In the genomic region with DNA sequence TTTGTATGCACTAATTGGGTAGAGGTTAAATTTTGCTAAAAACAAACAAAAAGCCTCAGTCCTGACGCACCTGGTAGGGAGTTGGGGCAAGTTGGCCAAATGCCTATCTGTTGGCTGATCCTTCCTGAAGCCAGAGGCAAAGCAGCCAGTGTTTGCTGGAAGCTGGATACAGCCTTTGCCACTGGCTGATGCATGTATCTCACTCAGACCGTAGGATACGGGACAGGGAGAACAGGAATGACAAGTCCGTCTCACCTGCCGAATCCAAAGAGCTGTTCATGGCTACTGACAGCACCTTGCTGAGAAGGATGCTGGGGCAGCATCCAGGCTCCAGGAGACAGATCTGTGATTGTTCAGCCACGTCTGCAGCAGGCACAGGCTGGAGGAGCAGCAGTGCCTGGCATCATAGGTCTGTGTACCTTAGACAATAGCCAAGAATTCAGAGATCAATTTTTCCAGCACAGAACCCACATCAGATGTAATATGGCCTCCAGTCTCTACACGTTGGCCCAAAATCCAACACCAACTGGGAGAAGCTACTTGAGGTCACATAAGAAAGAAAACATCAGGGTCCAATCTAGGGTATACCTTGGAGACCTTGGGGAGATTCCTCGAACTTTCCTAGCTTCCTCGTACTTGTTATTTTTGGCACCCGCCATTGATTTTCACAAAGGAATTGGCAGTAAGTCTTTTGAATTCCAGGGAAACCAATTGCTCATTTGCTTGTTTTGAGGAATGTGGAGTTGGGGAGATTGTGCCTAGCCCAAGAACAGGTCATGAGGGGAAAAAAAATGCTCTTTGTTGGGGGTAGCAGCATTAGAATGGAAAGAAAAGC, we compare ENCODE assay signal across 24 cellular contexts.
DNase-seq lines count a peak whose midpoint lies in the region; ATAC-seq, FAIRE-seq and TF ChIP-seq lines count a peak whose summit lies in the region.
"Had no signal": no experiment of that assay in that cellular context is flagged by ENCODE, and none has a peak within 500 bp of the region (broad histone marks: within the 10 kb centered on the region; RNA-seq: fewer than 3 reads in every experiment).

No MANE protein-coding gene starts in this region.

- no peak overlapping the region for H3K4me2 ChIP-seq in K562 (ENCODE audit: insufficient read depth, low read length)
- H3K4me2 ChIP-seq: A549 had no signal

- ATAC-seq in K562: no peak
- ATAC-seq in naive thymus-derived CD4-positive, alpha-beta T cell: no peak
- ATAC-seq: A549; activated naive CD8-positive, alpha-beta T cell treated with anti-CD3 and anti-CD28 coated beads, Interleukin-2, amount 50 U/mL, for 24 hours; activated T-helper 17 cell treated with anti-CD3 and anti-CD28 coated beads, Interleukin-2, amount 50 U/mL, for 72 hours had no signal

- H3K36me3 ChIP-seq in K562 (ENCODE audit: control insufficient read depth, insufficient read depth, low read length) (no peaks in the 10 kb centered on the region), stomach (no peaks in the 10 kb centered on the region), transverse colon (no peaks in the 10 kb centered on the region), left ventricle myocardium inferior (no peaks in the 10 kb centered on the region)
- H3K36me3 ChIP-seq in naive thymus-derived CD4-positive, alpha-beta T cell (ENCODE audit: control insufficient read depth in 2 of 3, insufficient read depth in 3 of 3, low read length in 3 of 3): no peaks in the 10 kb centered on the region
- H3K36me3 ChIP-seq: MG63, thyroid gland had no signal

- peak; percentile 47 to 48 for DNase-seq in NCI-H526 (lab: John Stamatoyannopoulos, UW)
- no peak for DNase-seq in NCI-H526 treated with DMSO at 0.1 percent for 48 hours (lab: John Stamatoyannopoulos, UW)
- DNase-seq in K562 (ENCODE audit: extremely low read depth in 1 of 4, low spot score in 3 of 4): no peak
- peak; percentile 81 for DNase-seq in fibroblast of the aortic adventitia (ENCODE audit: low read depth)
- DNase-seq in stomach: peak; percentile 48
- DNase-seq in transverse colon: no peak
- DNase-seq in left ventricle myocardium inferior: no peak
- no peak for DNase-seq in naive thymus-derived CD4-positive, alpha-beta T cell
- DNase-seq: activated CD4-positive, alpha-beta T cell treated with anti-CD3 and anti-CD28 coated beads for 1 hour; activated naive CD8-positive, alpha-beta T cell treated with anti-CD3 and anti-CD28 coated beads, Interleukin-2, amount 50 U/mL, for 24 hours; C1 segment of cervical spinal cord; DMS 273 treated with DMSO at 0.1 percent for 48 hours; effector CD8-positive, alpha-beta T cell; GM23248; kidney glomerular epithelial cell; MG63; midbrain; NCI-H2029; NCI-H524; retina; thyroid gland had no signal

- 58% methylated on average over 10 of the region's 10 CpGs for WGBS in K562 (ENCODE audit: insufficient coverage, low coverage, missing lambda C conversion rate)
- WGBS in stomach, 5 donors: 30 to 60% (median 52%) methylated on average over 10 of the region's 10 CpGs
- WGBS in transverse colon (ENCODE audit: low coverage in 1 of 2), 2 donors: 70 to 82% methylated on average over 5 to 10 of the region's 10 CpGs

- H3K27me3 ChIP-seq in K562 (ENCODE audit: control insufficient read depth in 2 of 2, insufficient read depth in 2 of 2, low read length in 2 of 2) (no peaks in the 10 kb centered on the region; a peak in 1 of 5 replicates), stomach (no peaks in the 10 kb centered on the region), transverse colon (no peaks in the 10 kb centered on the region), left ventricle myocardium inferior (ENCODE audit: low read depth) (no peaks in the 10 kb centered on the region)
- no peaks in the 10 kb centered on the region for H3K27me3 ChIP-seq in naive thymus-derived CD4-positive, alpha-beta T cell (ENCODE audit: control insufficient read depth in 2 of 2, insufficient read depth in 2 of 2, low read length in 2 of 2)
- H3K27me3 ChIP-seq: MG63, thyroid gland had no signal

- TF ChIP-seq CTCF in K562 (IDR thresholded peaks at IDR 0.05 in 2 of 3, conservative IDR thresholded peaks at IDR 0.05 in 1 of 3; ENCODE audit: insufficient read depth in 2 of 3, low read depth in 1 of 3, low read length in 3 of 3): no peak
- TF ChIP-seq CTCF in fibroblast of the aortic adventitia (IDR thresholded peaks at IDR 0.05; ENCODE audit: insufficient read depth, low read length): no peak
- TF ChIP-seq CTCF in stomach (IDR thresholded peaks at IDR 0.05): no peak
- no peak for TF ChIP-seq CTCF in transverse colon (IDR thresholded peaks at IDR 0.05)
- no peak for TF ChIP-seq CTCF in left ventricle myocardium inferior (IDR thresholded peaks at IDR 0.05; ENCODE audit: borderline replicate concordance)

- H3K4me1 ChIP-seq in K562 (replicated peaks in 1 of 2; ENCODE audit: control insufficient read depth in 2 of 2, insufficient read depth in 2 of 2, low read length in 2 of 2) (peaks cover 6 to 44% of the 10 kb centered on the region in 2 experiments), stomach (peaks cover 0 to 52% (median 25%) of the 10 kb centered on the region in 4 donors), transverse colon (peaks cover 7 to 39% (median 8%) of the 10 kb centered on the region in 4 donors), left ventricle myocardium inferior (peaks cover 26% of the 10 kb centered on the region)
- H3K4me1 ChIP-seq in naive thymus-derived CD4-positive, alpha-beta T cell (ENCODE audit: control insufficient read depth in 2 of 2, insufficient read depth in 2 of 2, low read length in 2 of 2): no peaks in the 10 kb centered on the region
- H3K4me1 ChIP-seq: thyroid gland had no signal

- H3K36me3 Mint-ChIP-seq in naive thymus-derived CD4-positive, alpha-beta T cell: no peaks in the 10 kb centered on the region

- H2AFZ ChIP-seq in K562 (ENCODE audit: low read depth, low read length): 0 out of 2 replicates have a peak overlapping the region, but pooled peaks have one; percentile 79

- in situ Hi-C loops in K562 (cut with MboI) (no loop called here), transverse colon (cut with MboI; ENCODE audit: low pct_ligation_motif_present in 1 of 4, low pct_unique_long_range_greater_than_20kb in 1 of 4, low sequenced_read_pairs in 3 of 4) (no loop called here)

- H3K9me3 ChIP-seq in K562 (replicated peaks; ENCODE audit: control insufficient read depth, insufficient read depth, low read depth, low read length): no peaks in the 10 kb centered on the region
- no peaks in the 10 kb centered on the region for H3K9me3 ChIP-seq in stomach
- H3K9me3 ChIP-seq in transverse colon: no peaks in the 10 kb centered on the region
- no peaks in the 10 kb centered on the region for H3K9me3 ChIP-seq in left ventricle myocardium inferior (replicated peaks)
- H3K9me3 ChIP-seq in naive thymus-derived CD4-positive, alpha-beta T cell (ENCODE audit: control insufficient read depth in 2 of 3, low read length in 3 of 3): no peaks in the 10 kb centered on the region
- H3K9me3 ChIP-seq: A549, MG63, thyroid gland had no signal

- no peak for FAIRE-seq in K562 (lab: Jason Lieb, UNC)
- FAIRE-seq: A549 had no signal

- no peaks in the 10 kb centered on the region for H4K20me1 ChIP-seq in K562 (replicated peaks; ENCODE audit: control insufficient read depth, insufficient read depth, low read length)

- H3K9me3 Mint-ChIP-seq in naive thymus-derived CD4-positive, alpha-beta T cell: no peaks in the 10 kb centered on the region
- H3K9me3 Mint-ChIP-seq: activated naive CD8-positive, alpha-beta T cell treated with anti-CD3 and anti-CD28 coated beads, Interleukin-2, amount 50 U/mL, for 24 hours; activated T-helper 17 cell treated with anti-CD3 and anti-CD28 coated beads, Interleukin-2, amount 50 U/mL, for 72 hours; central memory CD8-positive, alpha-beta T cell had no signal

- CTCF ChIA-PET in K562 (lab: Yijun Ruan, JAX; ENCODE audit: low intra/inter-chr PET ratio): no interaction called here
- CTCF ChIA-PET in naive thymus-derived CD4-positive, alpha-beta T cell (lab: Charles Lee): interaction anchor here (0.6 kb wide), 1 partner anchor 488 kb away, joined by 3 read pairs; no protein-coding TSS in a partner anchor

- no peaks in the 10 kb centered on the region for H3K9me1 ChIP-seq in K562 (ENCODE audit: control insufficient read depth, insufficient read depth, low read length)

- TF ChIP-seq POLR2A in K562 (conservative IDR thresholded peaks at IDR 0.05) (no peak), stomach (IDR thresholded peaks at IDR 0.05) (no peak), transverse colon (IDR thresholded peaks at IDR 0.05) (no peak)

- H3K27ac ChIP-seq in K562 (ENCODE audit: extremely low read depth, low read depth, low read length) (no peak overlapping the region), stomach (peak overlapping the region in 2 of 5 donors; percentile 6 to 46), transverse colon (no peak overlapping the region), left ventricle myocardium inferior (replicated peaks) (no peak overlapping the region)
- no peak overlapping the region for H3K27ac ChIP-seq in naive thymus-derived CD4-positive, alpha-beta T cell (ENCODE audit: low read depth, low read length)
- H3K27ac ChIP-seq: A549, GM23248, thyroid gland had no signal

- POLR2A ChIA-PET in K562 (lab: Yijun Ruan, JAX): interaction anchor here (0.6 kb wide), 1 partner anchor 13 kb away, joined by 3 read pairs; no protein-coding TSS in a partner anchor
- POLR2A ChIA-PET in naive thymus-derived CD4-positive, alpha-beta T cell (lab: Charles Lee): no interaction called here

- no peak overlapping the region for H3K27ac Mint-ChIP-seq in naive thymus-derived CD4-positive, alpha-beta T cell
- H3K27ac Mint-ChIP-seq: activated naive CD8-positive, alpha-beta T cell treated with anti-CD3 and anti-CD28 coated beads, Interleukin-2, amount 50 U/mL, for 24 hours; activated T-helper 17 cell treated with anti-CD3 and anti-CD28 coated beads, Interleukin-2, amount 50 U/mL, for 72 hours had no signal

- BruUV-seq in K562 (replicated peaks; lab: Mats Ljungman, UMichigan): no TSS peak

- H3K27me3 Mint-ChIP-seq in naive thymus-derived CD4-positive, alpha-beta T cell: peaks cover 2 to 23% (median 9%) of the 10 kb centered on the region in 5 donors

- H3K4me1 Mint-ChIP-seq in naive thymus-derived CD4-positive, alpha-beta T cell: peaks cover 0 to 4% (median 0%) of the 10 kb centered on the region in 7 donors

- H3K4me3 ChIP-seq in K562 (no peak overlapping the region), fibroblast of the aortic adventitia (ENCODE audit: low read depth, low read length) (no peak overlapping the region), stomach (no peak overlapping the region), transverse colon (no peak overlapping the region), left ventricle myocardium inferior (no peak overlapping the region)
- H3K4me3 ChIP-seq in naive thymus-derived CD4-positive, alpha-beta T cell (ENCODE audit: low read length): no peak overlapping the region
- H3K4me3 ChIP-seq: A549, GM23248, MG63, thyroid gland had no signal

- no peak overlapping the region for H3K9ac ChIP-seq in K562 (ENCODE audit: insufficient read depth in 1 of 2, low read depth in 2 of 2, low read length in 2 of 2)
- H3K9ac ChIP-seq: GM23248 had no signal

- TF ChIP-seq RAD21 in K562 (CRISPR knock-in tag; conservative IDR thresholded peaks at IDR 0.05 in 1 of 2, IDR thresholded peaks at IDR 0.05 in 1 of 2): no peak

- TF ChIP-seq EP300 in K562 (IDR thresholded peaks at IDR 0.05; ENCODE audit: low read length) (no peak), stomach (IDR thresholded peaks at IDR 0.05) (no peak), transverse colon (IDR thresholded peaks at IDR 0.05; ENCODE audit: low read depth) (no peak)

- no peak overlapping the region for H3K4me3 Mint-ChIP-seq in naive thymus-derived CD4-positive, alpha-beta T cell
- H3K4me3 Mint-ChIP-seq: activated naive CD8-positive, alpha-beta T cell treated with anti-CD3 and anti-CD28 coated beads, Interleukin-2, amount 50 U/mL, for 24 hours; activated T-helper 17 cell treated with anti-CD3 and anti-CD28 coated beads, Interleukin-2, amount 50 U/mL, for 72 hours; central memory CD8-positive, alpha-beta T cell had no signal

- H3K79me2 ChIP-seq in K562 (ENCODE audit: control insufficient read depth, insufficient read depth, low read length): no peaks in the 10 kb centered on the region

- intact Hi-C loops in K562 (cut with micrococcal nuclease): no loop called here
- intact Hi-C loops in stomach (cut with DNase I; ENCODE audit: low total_unique reads): no loop called here
- intact Hi-C loops in transverse colon (cut with DNase I; ENCODE audit: low total_unique reads): no loop called here
- intact Hi-C loops in left ventricle myocardium inferior (cut with micrococcal nuclease): no loop called here
- intact Hi-C loops in naive thymus-derived CD4-positive, alpha-beta T cell (cut with micrococcal nuclease): no loop called here

Comparison
In these comparisons a context has a peak if more than half of its experiments do, and no peak if none do; other contexts are left out.
1. DNase-seq: peak in NCI-H526 (2 of 2), fibroblast of the aortic adventitia (single experiment) and stomach (single experiment); none in NCI-H526 treated with DMSO at 0.1 percent for 48 hours (single experiment), K562 (0 of 4), transverse colon (single experiment), left ventricle myocardium inferior (single experiment) and naive thymus-derived CD4-positive, alpha-beta T cell (0 of 9).